Comparison of ENCODE assay signal across 20 cellular contexts in genomic region chr2:55080204-55080738, GRCh38.
"Had no signal": no experiment of that assay in that cellular context is flagged by ENCODE, and none has a peak within 500 bp of the region (broad histone marks: within the 10 kb centered on the region; RNA-seq: fewer than 3 reads in every experiment).

No MANE protein-coding gene starts in this region.

- H3K36me3 ChIP-seq: gastrocnemius medialis, lower lobe of right lung, neural progenitor cell, thoracic aorta, transverse colon, vagina had no signal

- H3K9me3 ChIP-seq: gastrocnemius medialis, lower lobe of right lung, mucosa of descending colon, thoracic aorta, transverse colon, vagina had no signal

- H3K4me1 ChIP-seq: gastrocnemius medialis, neural progenitor cell, parathyroid adenoma, transverse colon, vagina had no signal

- H3K27ac ChIP-seq: epithelial cell of prostate, gastrocnemius medialis, lower lobe of right lung, neural progenitor cell, parathyroid adenoma, thoracic aorta, transverse colon, vagina had no signal

- H3K27me3 ChIP-seq: gastrocnemius medialis, neural progenitor cell, transverse colon, vagina had no signal

- H3K79me2 ChIP-seq: parathyroid adenoma had no signal

- H3K4me2 ChIP-seq: neural progenitor cell had no signal

- DNase-seq: effector CD8-positive, alpha-beta T cell; endodermal cell; foreskin fibroblast; gastrocnemius medialis; head of caudate nucleus; left ventricle myocardium superior; lower lobe of right lung; mucosa of descending colon; naive thymus-derived CD4-positive, alpha-beta T cell; stimulated activated CD4-positive, alpha-beta T cell treated with anti-CD3 and anti-CD28 coated beads, Interleukin-2, amount 100 ng/mL, for 24 hours; stimulated activated CD4-positive, alpha-beta T cell treated with anti-CD3 and anti-CD28 coated beads, Interleukin-4, amount 100 ng/mL, for 24 hours; transverse colon had no signal

- H3K4me3 ChIP-seq: gastrocnemius medialis, lower lobe of right lung, mucosa of descending colon, neural progenitor cell, thoracic aorta, transverse colon, vagina had no signal

- H2AFZ ChIP-seq: neural progenitor cell, parathyroid adenoma had no signal

- ATAC-seq: esophagus mucosa; gastrocnemius medialis; left ventricle myocardium superior; lower lobe of right lung; mucosa of descending colon; naive thymus-derived CD4-positive, alpha-beta T cell; sciatic nerve; stimulated activated memory B cell treated with anti-CD40 and anti-IgM and Interleukin-4, amounts not matched to agents 10 μg/mL and 1 μg/mL and 100 μg/mL, for 72 hours had no signal

- H3K9ac ChIP-seq: neural progenitor cell, parathyroid adenoma had no signal
